In genomic region chr7:101113140-101113539, GRCh38 we compare ENCODE assay signal across 6 cellular contexts. TPM values are rescaled to one million over a fixed set of nuclear protein-coding genes. Genes with fewer than 3 reads are reported as not detected.
"Had no signal": no experiment of that assay in that cellular context is flagged by ENCODE, and none has a peak within 500 bp of the region (broad histone marks: within the 10 kb centered on the region; RNA-seq: fewer than 3 reads in every experiment).

No MANE protein-coding gene starts in this region.

RNA-seq across cellular contexts. Expression of gene SERPINE1, which starts 13.8 kb away (rescaled TPM):
- total RNA-seq: natural killer cell treated with Interleukin-12 subunit alpha and Interleukin-12 subunit beta and Interleukin-15 and Interleukin-18, amount 100 ng/mL, for 72 hours had no signal

RNA-seq across cellular contexts. Expression of gene VGF, which starts 52.2 kb away (rescaled TPM):
- total RNA-seq: activated CD4-positive, alpha-beta memory T cell treated with anti-CD3 and anti-CD28 coated beads for 36 hours; bronchial epithelial cell; mononuclear cell; SJSA1 had no signal
- polyA plus RNA-seq: fibroblast of lung had no signal
